In the genomic region with DNA sequence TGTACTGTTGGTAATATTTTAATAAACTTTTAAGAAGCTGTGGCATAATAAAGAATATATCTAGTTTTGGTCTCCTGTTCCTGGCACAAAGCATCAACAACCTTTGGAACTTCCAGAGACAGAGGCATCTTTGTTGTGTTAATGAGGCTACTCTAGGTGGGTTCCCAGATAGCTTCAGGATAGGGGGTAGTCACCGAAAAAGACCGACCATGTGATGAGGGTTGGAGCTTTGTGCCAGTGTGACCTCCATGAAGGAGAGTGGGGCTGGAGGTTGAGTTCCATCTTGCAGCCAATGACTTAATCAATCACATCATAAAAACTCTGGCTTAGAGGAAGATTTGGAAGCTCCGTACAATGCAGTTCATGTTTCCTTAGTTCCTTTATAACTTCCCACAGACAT, we compare ENCODE assay signal across 2 cellular contexts.
TF ChIP-seq lines count a peak whose summit lies in the region.

No MANE protein-coding gene starts in this region.

TF ChIP-seq in GM12891, 5 proteins besides CTCF, POLR2A, EP300 and RAD21:
- TF ChIP-seq PAX5 (IDR thresholded peaks at IDR 0.05; ENCODE audit: insufficient read depth, low read length, severe bottlenecking): no peak
- no peak for TF ChIP-seq POLR2AphosphoS5 (IDR thresholded peaks at IDR 0.05; ENCODE audit: low read depth, low read length)
- no peak for TF ChIP-seq POU2F2 (IDR thresholded peaks at IDR 0.05; ENCODE audit: low read depth, low read length)

TF ChIP-seq in H1, 55 proteins besides CTCF, POLR2A, EP300 and RAD21:
- TF ChIP-seq, protein P1, sequence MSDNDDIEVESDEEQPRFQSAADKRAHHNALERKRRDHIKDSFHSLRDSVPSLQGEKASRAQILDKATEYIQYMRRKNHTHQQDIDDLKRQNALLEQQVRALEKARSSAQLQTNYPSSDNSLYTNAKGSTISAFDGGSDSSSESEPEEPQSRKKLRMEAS (IDR thresholded peaks at IDR 0.05): peak; percentile 49
- TF ChIP-seq MAFK (IDR thresholded peaks at IDR 0.05; ENCODE audit: low read depth, low read length) (no peak), JUN (IDR thresholded peaks at IDR 0.05; ENCODE audit: low read depth, low read length) (no peak), GTF2F1 (IDR thresholded peaks at IDR 0.05; ENCODE audit: borderline replicate concordance, low read depth, low read length) (no peak), YY1 (IDR thresholded peaks at IDR 0.05; ENCODE audit: low read depth, low read length) (0 out of 2 replicates have a peak, but pooled peaks have one; percentile 39), POU5F1 (IDR thresholded peaks at IDR 0.05; ENCODE audit: low read depth, low read length) (peak; percentile 72; the same call in 1 of the 2 replicates), CHD2 (IDR thresholded peaks at IDR 0.05; ENCODE audit: low read length) (no peak), KDM1A (IDR thresholded peaks at IDR 0.05; ENCODE audit: borderline replicate concordance, low read length) (no peak), RBBP5 (IDR thresholded peaks at IDR 0.05; ENCODE audit: borderline replicate concordance, low read depth, low read length) (no peak), CEBPB (IDR thresholded peaks at IDR 0.05; ENCODE audit: low read depth, low read length) (no peak), TAF7 (optimal IDR thresholded peaks at IDR 0.05; ENCODE audit: borderline replicate concordance, low read depth, low read length) (no peak), HDAC2 (IDR thresholded peaks at IDR 0.05; ENCODE audit: borderline replicate concordance in 1 of 2, low read depth in 2 of 2, low read length in 2 of 2) (no peak), SUZ12 (IDR thresholded peaks at IDR 0.05; ENCODE audit: low read length) (no peak), NANOG (IDR thresholded peaks at IDR 0.05; ENCODE audit: insufficient read depth, low read depth, low read length, poor library complexity, severe bottlenecking) (peak; percentile 8), SIX5 (IDR thresholded peaks at IDR 0.05; ENCODE audit: low read depth, low read length) (no peak), BCL11A (IDR thresholded peaks at IDR 0.05; ENCODE audit: low read depth in 2 of 2, low read length in 2 of 2) (no peak), TCF12 (IDR thresholded peaks at IDR 0.05; ENCODE audit: low read depth, low read length) (no peak), POLR2AphosphoS5 (IDR thresholded peaks at IDR 0.05; ENCODE audit: low read depth, low read length) (peak; percentile 48; the same call in 1 of the 2 replicates), SP1 (IDR thresholded peaks at IDR 0.05; ENCODE audit: low read depth, low read length) (peak; percentile 39; the same call in 1 of the 2 replicates)
- TF ChIP-seq, protein P2, sequence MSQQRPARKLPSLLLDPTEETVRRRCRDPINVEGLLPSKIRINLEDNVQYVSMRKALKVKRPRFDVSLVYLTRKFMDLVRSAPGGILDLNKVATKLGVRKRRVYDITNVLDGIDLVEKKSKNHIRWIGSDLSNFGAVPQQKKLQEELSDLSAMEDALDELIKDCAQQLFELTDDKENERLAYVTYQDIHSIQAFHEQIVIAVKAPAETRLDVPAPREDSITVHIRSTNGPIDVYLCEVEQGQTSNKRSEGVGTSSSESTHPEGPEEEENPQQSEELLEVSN (IDR thresholded peaks at IDR 0.05): peak; percentile 41; the same call in 1 of the 2 replicates
- TF ChIP-seq, protein P3, sequence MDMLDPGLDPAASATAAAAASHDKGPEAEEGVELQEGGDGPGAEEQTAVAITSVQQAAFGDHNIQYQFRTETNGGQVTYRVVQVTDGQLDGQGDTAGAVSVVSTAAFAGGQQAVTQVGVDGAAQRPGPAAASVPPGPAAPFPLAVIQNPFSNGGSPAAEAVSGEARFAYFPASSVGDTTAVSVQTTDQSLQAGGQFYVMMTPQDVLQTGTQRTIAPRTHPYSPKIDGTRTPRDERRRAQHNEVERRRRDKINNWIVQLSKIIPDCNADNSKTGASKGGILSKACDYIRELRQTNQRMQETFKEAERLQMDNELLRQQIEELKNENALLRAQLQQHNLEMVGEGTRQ (IDR thresholded peaks at IDR 0.05; ENCODE audit: low read length): 0 out of 2 replicates have a peak, but pooled peaks have one; percentile 34
